9 cellular contexts compared by ENCODE assay signal in genomic region chr5:152688561-152689274, GRCh38.
DNase-seq lines count a peak whose midpoint lies in the region; ATAC-seq, FAIRE-seq and TF ChIP-seq lines count a peak whose summit lies in the region.
"Had no signal": no experiment of that assay in that cellular context is flagged by ENCODE, and none has a peak within 500 bp of the region (broad histone marks: within the 10 kb centered on the region; RNA-seq: fewer than 3 reads in every experiment).

No MANE protein-coding gene starts in this region.

- no peak for TF ChIP-seq RAD21 in HepG2 (CRISPR knock-in tag; IDR thresholded peaks at IDR 0.05)

- no peaks in the 10 kb centered on the region for H3K79me2 ChIP-seq in HepG2 (ENCODE audit: insufficient read depth, low read length)

- no peak overlapping the region for H3K4me3 Mint-ChIP-seq in activated T-cell treated with anti-CD3 and anti-CD28 coated beads, Interleukin-2, amount 50 U/mL, for 24 hours

- no peak overlapping the region for H3K27ac Mint-ChIP-seq in activated T-cell treated with anti-CD3 and anti-CD28 coated beads, Interleukin-2, amount 50 U/mL, for 24 hours

- H3K4me3 ChIP-seq in HepG2 (replicated peaks in 1 of 3; ENCODE audit: insufficient read depth in 1 of 3, low read depth in 2 of 3, low read length in 3 of 3), result no peak overlapping the region
- no peak overlapping the region for H3K4me3 ChIP-seq in right lobe of liver
- no peak overlapping the region for H3K4me3 ChIP-seq in adipocyte (ENCODE audit: low read length)
- no peak overlapping the region for H3K4me3 ChIP-seq in aorta (ENCODE audit: low read length in 2 of 2)
- H3K4me3 ChIP-seq: BLaER1 had no signal

- H3K9me3 ChIP-seq in HepG2 (ENCODE audit: low read length), result peaks cover 85% of the 10 kb centered on the region
- H3K9me3 ChIP-seq in right lobe of liver, result no peaks in the 10 kb centered on the region
- no peaks in the 10 kb centered on the region for H3K9me3 ChIP-seq in adipocyte (ENCODE audit: control insufficient read depth, low read length)
- no peaks in the 10 kb centered on the region for H3K9me3 ChIP-seq in aorta (ENCODE audit: control insufficient read depth, low read length)

- H3K27me3 Mint-ChIP-seq in activated T-cell treated with anti-CD3 and anti-CD28 coated beads, Interleukin-2, amount 50 U/mL, for 24 hours, result no peaks in the 10 kb centered on the region

- H3K36me3 Mint-ChIP-seq in activated T-cell treated with anti-CD3 and anti-CD28 coated beads, Interleukin-2, amount 50 U/mL, for 24 hours (ENCODE audit: low read depth), result no peaks in the 10 kb centered on the region

- CTCF ChIA-PET in HepG2 (lab: Yijun Ruan, JAX; ENCODE audit: low intra/inter-chr PET ratio, low total read pairs), result no interaction called here

- intact Hi-C loops in HepG2 (cut with micrococcal nuclease; ENCODE audit: unreplicated experiment) (loop anchor here (1.0 kb wide), 1 partner anchor 29 kb away; no protein-coding TSS in a partner anchor), right lobe of liver (cut with DNase I) (no loop called here), aorta (cut with DNase I) (loop anchor here in 1 of 2 donors (5.0 kb wide), 1 partner anchor 41 kb away; no protein-coding TSS in a partner anchor)

- TF ChIP-seq EP300 in HepG2 (IDR thresholded peaks at IDR 0.05; ENCODE audit: low read depth in 2 of 2, low read length in 2 of 2) (no peak), HepG2 (CRISPR knock-in tag; IDR thresholded peaks at IDR 0.05; ENCODE audit: borderline replicate concordance) (no peak)

- no peak overlapping the region for H3K4me2 ChIP-seq in HepG2 (ENCODE audit: low read depth, low read length)
- H3K4me2 ChIP-seq: BLaER1 had no signal

- H2AFZ ChIP-seq in HepG2 (ENCODE audit: low read length), result no peak overlapping the region

- TF ChIP-seq CTCF in HepG2 (CRISPR knock-in tag; IDR thresholded peaks at IDR 0.05) (no peak), right lobe of liver (IDR thresholded peaks at IDR 0.05) (no peak)

- no peak for DNase-seq in HepG2 (ENCODE audit: low spot score)
- no peak for DNase-seq in right lobe of liver
- DNase-seq in adipocyte (ENCODE audit: low read depth), result peak; percentile 28
- DNase-seq in inferior parietal cortex (ENCODE audit: extremely low spot score), result peak; percentile 34
- peak; percentile 54 to 57 for DNase-seq in aorta
- no peak for DNase-seq in activated T-cell treated with anti-CD3 and anti-CD28 coated beads, Interleukin-2, amount 50 U/mL, for 24 hours
- DNase-seq in OCI-M2 (lab: John Stamatoyannopoulos, UW; ENCODE audit: unreplicated experiment), result no peak
- DNase-seq in NCI-H2029 treated with DMSO at 0.1 percent for 48 hours (lab: John Stamatoyannopoulos, UW), result no peak

- H3K9ac ChIP-seq in HepG2 (ENCODE audit: insufficient read depth, low read depth, low read length) (no peak overlapping the region), adipocyte (ENCODE audit: low read length) (no peak overlapping the region)
- H3K9ac ChIP-seq: BLaER1 had no signal

- BruUV-seq in HepG2 (replicated peaks; lab: Mats Ljungman, UMichigan), result no TSS peak

- in situ Hi-C loops in HepG2 (cut with HindIII; ENCODE audit: extremely low pct_ligation_motif_present, low pct_unique_long_range_greater_than_20kb), result no loop called here

- H4K20me1 ChIP-seq in HepG2 (ENCODE audit: insufficient read depth, low read length), result no peaks in the 10 kb centered on the region
- H4K20me1 ChIP-seq: BLaER1 had no signal

- H3K36me3 ChIP-seq in HepG2 (replicated peaks in 1 of 2; ENCODE audit: control insufficient read depth in 1 of 2, insufficient read depth in 2 of 2, low read length in 2 of 2) (no peaks in the 10 kb centered on the region), right lobe of liver (no peaks in the 10 kb centered on the region), adipocyte (ENCODE audit: control insufficient read depth, insufficient read depth, low read length, severe bottlenecking) (no peaks in the 10 kb centered on the region), aorta (ENCODE audit: control insufficient read depth in 1 of 2, insufficient read depth in 2 of 2, low read length in 1 of 2) (no peaks in the 10 kb centered on the region)
- H3K36me3 ChIP-seq: BLaER1 had no signal

- POLR2A ChIA-PET in HepG2 (lab: Yijun Ruan, JAX), result no interaction called here

- no peak for ATAC-seq in HepG2
- ATAC-seq in right lobe of liver, result no peak
- peak; percentile 77 for ATAC-seq in aorta (ENCODE audit: low FRiP score)

- no peak for TF ChIP-seq POLR2A in HepG2 (IDR thresholded peaks at IDR 0.05; ENCODE audit: insufficient read depth in 1 of 2, low read depth in 2 of 2, low read length in 2 of 2)
- TF ChIP-seq POLR2A in right lobe of liver (IDR thresholded peaks at IDR 0.05), result no peak

- 52% methylated on average over 3 of the region's 3 CpGs for WGBS in HepG2 (ENCODE audit: low lambda C conversion rate)
- 89% methylated on average over 3 of the region's 3 CpGs for WGBS in right lobe of liver (ENCODE audit: insufficient coverage, low coverage, low lambda C conversion rate, missing lambda C conversion rate)
- 4 to 7% methylated on average over 3 of the region's 3 CpGs for WGBS in aorta, 2 donors

- H3K27me3 ChIP-seq in HepG2 (ENCODE audit: control insufficient read depth in 1 of 2, insufficient read depth in 2 of 2, low read length in 2 of 2) (no peaks in the 10 kb centered on the region), right lobe of liver (no peaks in the 10 kb centered on the region), adipocyte (replicated peaks; ENCODE audit: control insufficient read depth, insufficient read depth, low read length) (no peaks in the 10 kb centered on the region), aorta (ENCODE audit: control insufficient read depth in 1 of 2, insufficient read depth in 2 of 2, low read length in 1 of 2) (no peaks in the 10 kb centered on the region)
- H3K27me3 ChIP-seq: BLaER1 had no signal

- H3K4me1 ChIP-seq in HepG2 (ENCODE audit: insufficient read depth, low read length), result no peaks in the 10 kb centered on the region
- H3K4me1 ChIP-seq in right lobe of liver, result no peaks in the 10 kb centered on the region
- H3K4me1 ChIP-seq in adipocyte (ENCODE audit: control insufficient read depth, insufficient read depth, low read length), result peaks cover 4% of the 10 kb centered on the region
- peaks cover 2 to 6% of the 10 kb centered on the region in 2 donors for H3K4me1 ChIP-seq in aorta (ENCODE audit: control insufficient read depth in 1 of 2, insufficient read depth in 2 of 2, low read length in 2 of 2)
- H3K4me1 ChIP-seq: BLaER1 had no signal

- no peak for FAIRE-seq in HepG2 (lab: Jason Lieb, UNC)

- H3K9me3 Mint-ChIP-seq in activated T-cell treated with anti-CD3 and anti-CD28 coated beads, Interleukin-2, amount 50 U/mL, for 24 hours, result peaks cover 19% of the 10 kb centered on the region

- H3K4me1 Mint-ChIP-seq in activated T-cell treated with anti-CD3 and anti-CD28 coated beads, Interleukin-2, amount 50 U/mL, for 24 hours (ENCODE audit: low read depth), result no peaks in the 10 kb centered on the region

- no peak overlapping the region for H3K27ac ChIP-seq in HepG2 (ENCODE audit: extremely low read length, insufficient read depth, low read length)
- no peak overlapping the region for H3K27ac ChIP-seq in right lobe of liver
- no peak overlapping the region for H3K27ac ChIP-seq in aorta (ENCODE audit: low read depth in 1 of 2, low read length in 2 of 2)
- H3K27ac ChIP-seq: BLaER1 had no signal

TF ChIP-seq in HepG2, 621 proteins besides CTCF, POLR2A, EP300 and RAD21:
- TF ChIP-seq ZNF629 (CRISPR knock-in tag; conservative IDR thresholded peaks at IDR 0.05), result no peak
- TF ChIP-seq MAFK (conservative IDR thresholded peaks at IDR 0.05 in 1 of 2, IDR thresholded peaks at IDR 0.05 in 1 of 2; ENCODE audit: low read length in 2 of 2), result peak; percentile 76 to 86
- TF ChIP-seq, protein P1, sequence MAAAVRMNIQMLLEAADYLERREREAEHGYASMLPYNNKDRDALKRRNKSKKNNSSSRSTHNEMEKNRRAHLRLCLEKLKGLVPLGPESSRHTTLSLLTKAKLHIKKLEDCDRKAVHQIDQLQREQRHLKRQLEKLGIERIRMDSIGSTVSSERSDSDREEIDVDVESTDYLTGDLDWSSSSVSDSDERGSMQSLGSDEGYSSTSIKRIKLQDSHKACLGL (CRISPR knock-in tag; IDR thresholded peaks at IDR 0.05), result no peak
- peak; percentile 80 for TF ChIP-seq MAFF (IDR thresholded peaks at IDR 0.05; ENCODE audit: low read depth, low read length)
- TF ChIP-seq TMF1 (CRISPR knock-in tag; IDR thresholded peaks at IDR 0.05; ENCODE audit: low read depth), result no peak

Comparison
In these comparisons a context has a peak if more than half of its experiments do, and no peak if none do; other contexts are left out.
1. DNase-seq: peak in adipocyte (single experiment), inferior parietal cortex (single experiment) and aorta (2 of 2); none in HepG2 (single experiment), right lobe of liver (0 of 3), activated T-cell treated with anti-CD3 and anti-CD28 coated beads, Interleukin-2, amount 50 U/mL, for 24 hours (single experiment), OCI-M2 (single experiment) and NCI-H2029 treated with DMSO at 0.1 percent for 48 hours (single experiment).